22 cellular contexts compared by ENCODE assay signal in genomic region chr4:96602661-96603060, GRCh38.
"Had no signal": no experiment of that assay in that cellular context is flagged by ENCODE, and none has a peak within 500 bp of the region (broad histone marks: within the 10 kb centered on the region; RNA-seq: fewer than 3 reads in every experiment).

No MANE protein-coding gene starts in this region.

- H3K9me3 Mint-ChIP-seq: activated T-cell treated with anti-CD3 and anti-CD28 coated beads, Interleukin-2, amount 50 U/mL, for 4 hours; activated T-helper 2 cell treated with anti-CD3 and anti-CD28 coated beads, Interferon-gamma antibody, Interleukin-2, Interleukin-4, amounts not matched to agents 10 μg/mL and 5 μg/mL and 100 μg/mL, durations not matched to agents 14 hours and 24 hours and 36 hours; type B pancreatic cell; WTC11 had no signal

- H3K9me3 ChIP-seq: adrenal gland, lower lobe of right lung, testis had no signal

- H3K4me3 ChIP-seq: adrenal gland, lower lobe of right lung, testis had no signal

- H3K27ac ChIP-seq: adrenal gland, lower lobe of right lung, testis had no signal

- H3K36me3 ChIP-seq: adrenal gland, lower lobe of right lung had no signal

- H3K27ac Mint-ChIP-seq: activated naive CD8-positive, alpha-beta T cell; activated T-helper 2 cell treated with anti-CD3 and anti-CD28 coated beads, Interferon-gamma antibody, Interleukin-2, Interleukin-4, amounts not matched to agents 10 μg/mL and 5 μg/mL and 100 μg/mL, durations not matched to agents 14 hours and 24 hours and 36 hours; naive thymus-derived CD4-positive, alpha-beta T cell; progenitor cell of endocrine pancreas; type B pancreatic cell; WTC11 had no signal

- H3K36me3 Mint-ChIP-seq: activated naive CD8-positive, alpha-beta T cell; naive thymus-derived CD4-positive, alpha-beta T cell; type B pancreatic cell; WTC11 had no signal

- ATAC-seq: activated T-cell treated with anti-CD3 and anti-CD28 coated beads, Interleukin-2, amount 50 U/mL, for 4 hours; left lobe of liver; lower lobe of right lung; naive thymus-derived CD4-positive, alpha-beta T cell; WTC11 had no signal

- H3K4me1 Mint-ChIP-seq: naive thymus-derived CD4-positive, alpha-beta T cell had no signal

- H3K4me1 ChIP-seq: adrenal gland, lower lobe of right lung, testis had no signal

- DNase-seq: activated CD4-positive, alpha-beta T cell treated with anti-CD3 and anti-CD28 coated beads, Interleukin-2, amount 50 U/mL, for 4 hours; activated CD8-positive, alpha-beta memory T cell treated with anti-CD3 and anti-CD28 coated beads, Interleukin-2, amount 50 U/mL, for 48 hours; activated naive CD4-positive, alpha-beta T cell; activated T-cell treated with anti-CD3 and anti-CD28 coated beads, Interleukin-2, amount 50 U/mL, for 4 hours; adrenal gland; cerebellar nuclear complex; cortex of kidney; kidney; lower lobe of right lung; naive thymus-derived CD4-positive, alpha-beta T cell; retina; stimulated activated CD4-positive, alpha-beta T cell treated with anti-CD3 and anti-CD28 coated beads, Interleukin-2, amount 100 ng/mL, for 48 hours; stimulated activated CD8-positive, alpha-beta memory T cell treated with anti-CD3 and anti-CD28 coated beads, Interleukin-4, amount 100 ng/mL, for 48 hours; stimulated activated naive CD4-positive, alpha-beta T cell; T-helper 9 cell; testis had no signal

- H3K4me3 Mint-ChIP-seq: activated naive CD8-positive, alpha-beta T cell; activated T-cell treated with anti-CD3 and anti-CD28 coated beads, Interleukin-2, amount 50 U/mL, for 4 hours; naive thymus-derived CD4-positive, alpha-beta T cell; type B pancreatic cell; WTC11 had no signal

- H3K27me3 ChIP-seq: adrenal gland, testis had no signal

- H3K27me3 Mint-ChIP-seq: activated naive CD8-positive, alpha-beta T cell; naive thymus-derived CD4-positive, alpha-beta T cell; progenitor cell of endocrine pancreas; type B pancreatic cell had no signal
